ENCODE assay signal across 22 cellular contexts in the genomic region with DNA sequence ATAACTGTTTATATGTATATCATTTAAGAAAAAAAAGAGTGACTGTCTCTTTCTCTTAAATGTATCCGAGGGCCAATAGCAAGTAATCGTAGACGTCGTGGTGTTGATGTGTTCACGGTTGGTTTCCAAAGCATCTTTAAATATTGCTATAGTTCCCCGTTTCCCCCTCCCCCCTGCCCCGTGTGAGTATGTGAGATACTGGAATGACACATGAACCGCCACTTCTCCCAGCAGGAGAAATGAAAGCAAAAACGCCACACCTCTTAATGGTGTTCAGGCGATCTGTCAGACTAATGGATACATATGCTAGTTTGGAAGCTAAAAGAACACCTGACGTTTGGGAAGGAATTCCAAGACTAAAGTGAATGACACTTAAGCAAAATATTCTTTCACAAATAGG.
"Had no signal": no experiment of that assay in that cellular context is flagged by ENCODE, and none has a peak within 500 bp of the region (broad histone marks: within the 10 kb centered on the region; RNA-seq: fewer than 3 reads in every experiment).

No MANE protein-coding gene starts in this region.

- H2AFZ ChIP-seq: neural progenitor cell had no signal

- H3K4me1 Mint-ChIP-seq: neural progenitor cell had no signal

- H3K4me1 ChIP-seq: lower lobe of right lung, neural progenitor cell, prostate gland, stomach, thyroid gland had no signal

- H3K4me3 ChIP-seq: coronary artery, lower lobe of right lung, neural progenitor cell, prostate gland, right atrium auricular region, smooth muscle cell, stomach, thyroid gland had no signal

- H3K27ac ChIP-seq: coronary artery, lower lobe of right lung, neural progenitor cell, prostate gland, right atrium auricular region, stomach, thyroid gland had no signal

- H3K27me3 ChIP-seq: neural progenitor cell, right atrium auricular region, stomach, thyroid gland had no signal

- DNase-seq: dermis blood vessel endothelial cell; hypothalamus; immature natural killer cell; kidney glomerular epithelial cell; left colon; left ventricle myocardium superior; lower lobe of right lung; natural killer cell; nucleus accumbens; stimulated activated CD4-positive, alpha-beta T cell treated with anti-CD3 and anti-CD28 coated beads, Interleukin-12 subunit alpha, Interleukin-12 subunit beta, amount 100 ng/mL, for 4 hours; stimulated activated CD4-positive, alpha-beta T cell treated with anti-CD3 and anti-CD28 coated beads, Interleukin-1b, Interleukin-23, amount 100 ng/mL, for 48 hours; stimulated activated CD4-positive, alpha-beta T cell treated with anti-CD3 and anti-CD28 coated beads, Interleukin-4, amount 100 ng/mL, for 1 hour; stimulated activated CD8-positive, alpha-beta memory T cell treated with anti-CD3 and anti-CD28 coated beads, Interleukin-4, amount 100 ng/mL, for 48 hours; stimulated activated naive CD4-positive, alpha-beta T cell treated with Interleukin-2 at 50 U/mL for 16 hours; stomach; thyroid gland had no signal

- H3K9me3 Mint-ChIP-seq: immature natural killer cell, natural killer cell, neural progenitor cell had no signal

- H3K4me3 Mint-ChIP-seq: immature natural killer cell, natural killer cell, neural progenitor cell had no signal

- ATAC-seq: left colon, left ventricle myocardium superior, natural killer cell, sciatic nerve had no signal

- H3K27ac Mint-ChIP-seq: immature natural killer cell, natural killer cell, neural progenitor cell had no signal

- H3K36me3 ChIP-seq: neural progenitor cell, prostate gland had no signal

- H3K4me2 ChIP-seq: neural progenitor cell, smooth muscle cell had no signal
